8 cellular contexts compared by ENCODE assay signal in genomic region chr1:209675567-209676154, GRCh38. TPM values are rescaled to one million over a fixed set of nuclear protein-coding genes. Genes with fewer than 3 reads are reported as not detected.
DNase-seq lines count a peak whose midpoint lies in the region; ATAC-seq, FAIRE-seq and TF ChIP-seq lines count a peak whose summit lies in the region.

No MANE protein-coding gene starts in this region.

- intact Hi-C loops in psoas muscle (cut with DNase I), result loop anchor here (5.0 kb wide), 2 partner anchors 33 to 38 kb away; no protein-coding TSS in a partner anchor

- no peaks in the 10 kb centered on the region for H4K20me1 ChIP-seq in hepatocyte (ENCODE audit: insufficient read depth, poor library complexity, severe bottlenecking)

- peaks cover 5% of the 10 kb centered on the region; the same call in 1 of the 2 replicates for H3K36me3 Mint-ChIP-seq in HFFc6 (ENCODE audit: low read depth)

- TF ChIP-seq EP300 in A549 (IDR thresholded peaks at IDR 0.05), result no peak

- no peaks in the 10 kb centered on the region for H3K9me2 ChIP-seq in hepatocyte (replicated peaks; ENCODE audit: insufficient read depth)

- H3K4me3 Mint-ChIP-seq in HFFc6, result peak overlapping the region; percentile 84

- TF ChIP-seq POLR2A in A549 (IDR thresholded peaks at IDR 0.05; ENCODE audit: low read length), result no peak

- TF ChIP-seq CTCF in A549 (IDR thresholded peaks at IDR 0.05) (no peak), HFFc6 (IDR thresholded peaks at IDR 0.05) (peak; percentile 16; the same call in 1 of the 2 replicates), hepatocyte (IDR thresholded peaks at IDR 0.05; ENCODE audit: poor library complexity) (no peak), psoas muscle (IDR thresholded peaks at IDR 0.05) (no peak), GM13977 (IDR thresholded peaks at IDR 0.05; ENCODE audit: extremely low read depth, insufficient read depth, missing control alignments) (no peak)

- H3K36me3 ChIP-seq in hepatocyte (replicated peaks; ENCODE audit: insufficient read depth, low read depth), result no peaks in the 10 kb centered on the region
- no peaks in the 10 kb centered on the region for H3K36me3 ChIP-seq in psoas muscle (ENCODE audit: insufficient read depth in 1 of 2, low read depth in 1 of 2)

- WGBS in A549 (ENCODE audit: missing lambda C conversion rate), result 48% methylated on average over 26 of the region's 34 CpGs
- WGBS in hepatocyte (ENCODE audit: low lambda C conversion rate, missing lambda C conversion rate), result 2% methylated on average over 34 of the region's 34 CpGs
- WGBS in psoas muscle, 3 donors, result 0 to 2% (median 0%) methylated on average over 34 of the region's 34 CpGs

- H3K9me3 ChIP-seq in A549 (no peaks in the 10 kb centered on the region), hepatocyte (ENCODE audit: low read depth) (no peaks in the 10 kb centered on the region), psoas muscle (no peaks in the 10 kb centered on the region)

- no peak for TF ChIP-seq RAD21 in A549 (conservative IDR thresholded peaks at IDR 0.05 in 1 of 2, IDR thresholded peaks at IDR 0.05 in 1 of 2)

- peaks cover 30% of the 10 kb centered on the region for H3K27me3 ChIP-seq in hepatocyte
- H3K27me3 ChIP-seq in psoas muscle (ENCODE audit: insufficient read depth in 3 of 3, low read length in 2 of 3), result no peaks in the 10 kb centered on the region

- ATAC-seq in A549 (peak; percentile 38 to 78; a peak in 5 of 6 replicates), psoas muscle (peak; percentile 4 to 37 (median 20)), HG02642 (IDR thresholded peaks at IDR 0.05; ENCODE audit: poor library complexity, unreplicated experiment) (no peak)

- H3K4me3 ChIP-seq in A549 (peak overlapping the region; percentile 41), hepatocyte (peak overlapping the region; percentile 37), psoas muscle (peak overlapping the region; percentile 72)

- H3K4me2 ChIP-seq in A549 (peak overlapping the region; percentile 91), hepatocyte (peak overlapping the region; percentile 94)

- H3K4me1 ChIP-seq in A549, result peaks cover 17% of the 10 kb centered on the region; the same call in 2 of the 3 replicates
- H3K4me1 ChIP-seq in hepatocyte (ENCODE audit: insufficient read depth), result peaks cover 28% of the 10 kb centered on the region
- peaks cover 31% of the 10 kb centered on the region for H3K4me1 ChIP-seq in psoas muscle

- H3K27ac ChIP-seq in A549 (peak overlapping the region; percentile 28 to 31; a peak in 5 of 6 replicates), hepatocyte (no peak overlapping the region), psoas muscle (peak overlapping the region; percentile 89)

- in situ Hi-C loops in GM13977 (cut with MboI; ENCODE audit: low pct_unique_long_range_greater_than_20kb, low sequenced_read_pairs, unreplicated experiment), result no loop called here

- H3K4me1 Mint-ChIP-seq in HFFc6 (ENCODE audit: low read depth), result peaks cover 33% of the 10 kb centered on the region

- H3K27ac Mint-ChIP-seq in HFFc6, result no peak overlapping the region

- CTCF ChIA-PET in A549 (lab: Yijun Ruan, JAX), result interaction anchor here (0.9 to 2.1 kb wide), 6 partner anchors 9 to 46 kb away, joined by 3 to 7 read pairs (median 4); no protein-coding TSS in a partner anchor

- POLR2A ChIA-PET in A549 (lab: Yijun Ruan, JAX), result interaction anchor here (0.6 kb wide), 1 partner anchor 157 kb away, joined by 3 read pairs; no protein-coding TSS in a partner anchor

- H3K27me3 Mint-ChIP-seq in HFFc6 (ENCODE audit: insufficient read depth), result peaks cover 23% of the 10 kb centered on the region

- no peak for FAIRE-seq in A549 (lab: Jason Lieb, UNC)

- DNase-seq in A549 (ENCODE audit: low read depth in 1 of 2, low spot score in 1 of 2), result no peak
- DNase-seq in HFFc6, result no peak
- DNase-seq in anterior cingulate cortex (lab: John Stamatoyannopoulos, UW), result peak in 38 of 58 donors; percentile 6 to 68 (median 40)
- DNase-seq in hepatocyte (ENCODE audit: low spot score), result peak; percentile 37
- DNase-seq in psoas muscle, result peak in 1 of 2 donors; percentile 41
- no peak for DNase-seq in activated CD4-positive, CD25-positive, alpha-beta regulatory T cell (lab: John Stamatoyannopoulos, UW)
- no peak for DNase-seq in GM13977 (ENCODE audit: low spot score)

- H3K79me2 ChIP-seq in hepatocyte, result no peaks in the 10 kb centered on the region

- peak overlapping the region; percentile 61 for H2AFZ ChIP-seq in hepatocyte

- H3K9me3 Mint-ChIP-seq in HFFc6, result peaks cover 3% of the 10 kb centered on the region; the same call in 1 of the 2 replicates

TF ChIP-seq in A549, 52 proteins besides CTCF, POLR2A, EP300 and RAD21:
- no peak for TF ChIP-seq TP53 (CRISPR knock-in tag; IDR thresholded peaks at IDR 0.05)
- no peak for TF ChIP-seq HOXB5 (CRISPR knock-in tag; IDR thresholded peaks at IDR 0.05)
- no peak for TF ChIP-seq HOXA7 (CRISPR knock-in tag; IDR thresholded peaks at IDR 0.05)
- TF ChIP-seq CHD2 (IDR thresholded peaks at IDR 0.05; ENCODE audit: low read length, partially characterized antibody), result no peak
- TF ChIP-seq KDM1A (IDR thresholded peaks at IDR 0.05; ENCODE audit: low read depth), result no peak
- TF ChIP-seq RFX5 (IDR thresholded peaks at IDR 0.05), result no peak
- no peak for TF ChIP-seq USF2 (IDR thresholded peaks at IDR 0.05)
- TF ChIP-seq FOSL2 (IDR thresholded peaks at IDR 0.05), result no peak
- TF ChIP-seq FOSL2 (CRISPR knock-in tag; IDR thresholded peaks at IDR 0.05), result no peak
- TF ChIP-seq ZNF302 (CRISPR knock-in tag; IDR thresholded peaks at IDR 0.05), result no peak
- TF ChIP-seq ESRRA (IDR thresholded peaks at IDR 0.05; ENCODE audit: borderline replicate concordance, low read length), result no peak
- TF ChIP-seq, protein P1, sequence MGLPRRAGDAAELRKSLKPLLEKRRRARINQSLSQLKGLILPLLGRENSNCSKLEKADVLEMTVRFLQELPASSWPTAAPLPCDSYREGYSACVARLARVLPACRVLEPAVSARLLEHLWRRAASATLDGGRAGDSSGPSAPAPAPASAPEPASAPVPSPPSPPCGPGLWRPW (IDR thresholded peaks at IDR 0.05), result no peak
- TF ChIP-seq PHF8 (IDR thresholded peaks at IDR 0.05; ENCODE audit: borderline replicate concordance, low read depth), result no peak
- TF ChIP-seq SREBF2 (IDR thresholded peaks at IDR 0.05), result no peak
- no peak for TF ChIP-seq MYC (IDR thresholded peaks at IDR 0.05; ENCODE audit: borderline replicate concordance, low read length)
- TF ChIP-seq POLR2AphosphoS2 (conservative IDR thresholded peaks at IDR 0.05; ENCODE audit: low read length), result no peak

RNA-seq across cellular contexts. Expression of gene G0S2, which starts 0.4 kb away (rescaled TPM):
- 1.0 and 1.1 TPM in 2 replicates for polyA plus RNA-seq in A549 (2011; rRNA removed)
- polyA plus RNA-seq in A549 (2012; cell fraction: cytosol; rRNA removed), result 1.6 TPM in 2 replicates
- polyA plus RNA-seq in A549 (2012; cell fraction: nucleus; rRNA removed), result 0.95 and 1.9 TPM in 2 replicates
- polyA plus RNA-seq in A549 (2017; fragmentation: RNase III; extraction: RNeasy Plus Mini Kit Qiagen cat#74134 plus additional on column Dnase treatment), result 2.5 to 3.3 TPM (median 3.0 TPM) in 3 replicates
- 0.54 TPM in 1 of 2 replicates, not detected in the other for polyA minus RNA-seq in A549 (2011; rRNA and poly(A)+ RNA removed)
- total RNA-seq in HFFc6 (2021; fragmentation: NEBNext Ultra II Directional; extraction: Animal tissue kit (Norgen Biotek cat#: 25700)), result 1 to 10 TPM; 1.7 to 2.6 (median 1.9) TPM
- 37.0 and 38.3 TPM in 2 replicates for total RNA-seq in hepatocyte
- 31.5 and 32.2 TPM in 2 replicates for polyA plus RNA-seq in hepatocyte
- total RNA-seq in psoas muscle, result 100 to 1,000 TPM in 2 of 4 donors, 10 to 100 TPM in 2; 50.0 to 468 (median 92.8) TPM
- 100 to 1,000 TPM in 1 of 3 donors, 10 to 100 TPM in 2; 49.9 to 561 (median 89.0) TPM for polyA plus RNA-seq in psoas muscle

RNA-seq across cellular contexts. Expression of gene LAMB3, which starts 23.4 kb away (rescaled TPM):
- polyA plus RNA-seq in A549 (2011; rRNA removed), result 7.3 and 11.6 TPM in 2 replicates
- polyA plus RNA-seq in A549 (2012; cell fraction: cytosol; rRNA removed), result 5.8 and 6.5 TPM in 2 replicates
- polyA plus RNA-seq in A549 (2012; cell fraction: nucleus; rRNA removed), result 19.8 and 28.4 TPM in 2 replicates
- polyA plus RNA-seq in A549 (2017; fragmentation: RNase III; extraction: RNeasy Plus Mini Kit Qiagen cat#74134 plus additional on column Dnase treatment), result 8.1 to 11.1 TPM (median 9.1 TPM) in 3 replicates
- polyA minus RNA-seq in A549 (2011; rRNA and poly(A)+ RNA removed), result 15.0 and 19.3 TPM in 2 replicates
- 10 to 100 TPM in 2 of 6 experiments, 1 to 10 TPM in 4; 8.0 to 10.3 (median 9.8) TPM for total RNA-seq in HFFc6 (2021; fragmentation: NEBNext Ultra II Directional; extraction: Animal tissue kit (Norgen Biotek cat#: 25700))
- 63.7 and 76.9 TPM in 2 replicates for total RNA-seq in hepatocyte
- polyA plus RNA-seq in hepatocyte, result 48.8 and 55.9 TPM in 2 replicates
- total RNA-seq in psoas muscle, result 1 to 10 TPM in 3 of 4 donors, under 1 TPM in 1; 0.88 to 2.7 (median 1.8) TPM
- 1 to 10 TPM in 2 of 3 donors, under 1 TPM in 1; 0.98 to 2.6 (median 2.0) TPM for polyA plus RNA-seq in psoas muscle

RNA-seq across cellular contexts. Expression of gene HSD11B1, which starts 29.0 kb away (rescaled TPM):
- polyA plus RNA-seq in A549 (2011; rRNA removed) (0.17 TPM in 1 of 2 replicates, not detected in the other), A549 (2017; fragmentation: RNase III; extraction: RNeasy Plus Mini Kit Qiagen cat#74134 plus additional on column Dnase treatment) (not detected in 3 replicates), hepatocyte (not detected in 2 replicates), psoas muscle (1 to 10 TPM; 1.0 to 2.0 (median 1.2) TPM)
- polyA plus RNA-seq in A549 (2012; cell fraction: cytosol; rRNA removed), result not detected in 2 replicates
- polyA plus RNA-seq in A549 (2012; cell fraction: nucleus; rRNA removed), result not detected in 2 replicates
- not detected in 2 replicates for polyA minus RNA-seq in A549 (2011; rRNA and poly(A)+ RNA removed)
- total RNA-seq in HFFc6 (2021; fragmentation: NEBNext Ultra II Directional; extraction: Animal tissue kit (Norgen Biotek cat#: 25700)), result not detected
- total RNA-seq in hepatocyte (1.7 and 2.1 TPM in 2 replicates), psoas muscle (1 to 10 TPM; 1.3 to 3.0 (median 2.1) TPM)

Comparison
In these comparisons a context has a peak if more than half of its experiments do, and no peak if none do; other contexts are left out.
1. DNase-seq: peak in anterior cingulate cortex (38 of 58) and hepatocyte (single experiment); none in A549 (0 of 2), HFFc6 (single experiment), activated CD4-positive, CD25-positive, alpha-beta regulatory T cell (0 of 4) and GM13977 (single experiment).
2. RNA of gene G0S2, which starts 0.4 kb away (total RNA-seq): 50.0 to 468 TPM in psoas muscle and 37.0 to 38.3 TPM in hepatocyte; 1.7 to 2.6 TPM in HFFc6; every median in the first group is over 10 times any median in the second.
3. Peak in every context shown above with its lines, with median percentiles within 50 percentile points of each other: H3K4me3 ChIP-seq.